7 cellular contexts compared by ENCODE assay signal in genomic region chr5:32174011-32174866, GRCh38. TPM values are rescaled to one million over a fixed set of nuclear protein-coding genes. Genes with fewer than 3 reads are reported as not detected.
DNase-seq lines count a peak whose midpoint lies in the region; ATAC-seq and TF ChIP-seq lines count a peak whose summit lies in the region.

Gene GOLPH3 (minus strand): TSS chr5:32174319. CDS start chr5:32174034, 285 bp downstream.

- TF ChIP-seq CTCF in astrocyte of the cerebellum (IDR thresholded peaks at IDR 0.05; ENCODE audit: low read depth, low read length, missing control alignments) (no peak), hepatocyte (IDR thresholded peaks at IDR 0.05; ENCODE audit: poor library complexity) (no peak), retinal pigment epithelial cell (conservative IDR thresholded peaks at IDR 0.05; ENCODE audit: low read depth, low read length) (no peak)

- ATAC-seq in GM18517 (IDR thresholded peaks at IDR 0.05; ENCODE audit: unreplicated experiment) (peak; percentile 59), HG03039 (IDR thresholded peaks at IDR 0.05; ENCODE audit: unreplicated experiment) (peak; percentile 77)

- H3K27ac ChIP-seq in hepatocyte, result peak within 1 kb of the TSS; percentile 100

- H4K20me1 ChIP-seq in hepatocyte (ENCODE audit: insufficient read depth, poor library complexity, severe bottlenecking), result peaks cover 39% of the 10 kb centered on the region

- H3K9me2 ChIP-seq in hepatocyte (replicated peaks; ENCODE audit: insufficient read depth), result no peaks in the 10 kb centered on the region

- H3K4me1 ChIP-seq in hepatocyte (ENCODE audit: insufficient read depth), result peaks cover 27% of the 10 kb centered on the region

- H3K79me2 ChIP-seq in hepatocyte, result peaks cover 52% of the 10 kb centered on the region

- peak within 1 kb of the TSS; percentile 84 for H2AFZ ChIP-seq in hepatocyte

- no peaks in the 10 kb centered on the region for H3K36me3 ChIP-seq in hepatocyte (replicated peaks; ENCODE audit: insufficient read depth, low read depth)

- H3K4me2 ChIP-seq in hepatocyte, result peak within 1 kb of the TSS; percentile 84

- in situ Hi-C loops in astrocyte of the cerebellum (cut with HindIII; ENCODE audit: low sequenced_read_pairs), result no loop called here

- H3K9me3 ChIP-seq in hepatocyte (ENCODE audit: low read depth), result no peaks in the 10 kb centered on the region

- H3K4me3 ChIP-seq in astrocyte of the cerebellum (ENCODE audit: low read depth, low read length) (peak within 1 kb of the TSS; percentile 96), hepatocyte (peak within 1 kb of the TSS; percentile 59), retinal pigment epithelial cell (ENCODE audit: low read length) (peak within 1 kb of the TSS; percentile 97)

- no peaks in the 10 kb centered on the region for H3K27me3 ChIP-seq in hepatocyte

- peak; percentile 96 to 97 for DNase-seq in NCI-H2081 (lab: John Stamatoyannopoulos, UW)
- DNase-seq in T-helper 9 cell, result peak; percentile 90
- peak; percentile 59 for DNase-seq in astrocyte of the cerebellum (ENCODE audit: low read depth)
- peak; percentile 97 for DNase-seq in hepatocyte (ENCODE audit: low spot score)
- no peak for DNase-seq in retinal pigment epithelial cell (ENCODE audit: low read depth)

- WGBS in hepatocyte (ENCODE audit: low lambda C conversion rate, missing lambda C conversion rate), result 1% methylated on average over 82 of the region's 85 CpGs

RNA-seq across cellular contexts. Expression of gene GOLPH3, which starts in this region (rescaled TPM):
- total RNA-seq in hepatocyte, result 115 and 122 TPM in 2 replicates
- polyA plus RNA-seq in hepatocyte, result 122 and 145 TPM in 2 replicates
